ENCODE assay signal across 17 cellular contexts in genomic region chr17:9285602-9286001, GRCh38.
"Had no signal": no experiment of that assay in that cellular context is flagged by ENCODE, and none has a peak within 500 bp of the region (broad histone marks: within the 10 kb centered on the region; RNA-seq: fewer than 3 reads in every experiment).

No MANE protein-coding gene starts in this region.

- H3K27me3 ChIP-seq: adrenal gland, hepatocyte, neutrophil, right lobe of liver had no signal

- H3K9me3 Mint-ChIP-seq: activated B cell treated with CpG ODN at 0.5 μM for 24 hours; activated CD4-positive, alpha-beta T cell treated with anti-CD3 and anti-CD28 coated beads, Interleukin-2, amount 10 ng/mL, durations not matched to agents 7 days and 5 days; activated naive CD4-positive, alpha-beta T cell treated with anti-CD3 and anti-CD28 coated beads for 36 hours; activated T-helper 17 cell treated with anti-CD3 and anti-CD28 coated beads, Interleukin-2, amount 50 U/mL, for 72 hours; naive B cell; stimulated activated naive CD8-positive, alpha-beta T cell treated with anti-CD3 and anti-CD28 coated beads, Interleukin-15, Interleukin-2, amounts not matched to agents 100 ng/mL and 50 ng/mL, for 24 hours had no signal

- DNase-seq: activated B cell treated with CpG ODN at 0.5 μM for 24 hours; activated CD4-positive, alpha-beta T cell treated with anti-CD3 and anti-CD28 coated beads, Interleukin-2, amount 10 ng/mL, durations not matched to agents 7 days and 5 days; activated naive CD4-positive, alpha-beta T cell treated with anti-CD3 and anti-CD28 coated beads for 36 hours; activated T-cell treated with anti-CD3 and anti-CD28 coated beads for 4 hours; adrenal gland; caudate nucleus; effector CD4-positive, alpha-beta T cell; naive B cell; right lobe of liver; stimulated activated CD4-positive, alpha-beta T cell treated with anti-CD3 and anti-CD28 coated beads, Interleukin-12 subunit alpha, Interleukin-12 subunit beta, amount 100 ng/mL, for 4 hours; stimulated activated CD4-positive, alpha-beta T cell treated with anti-CD3 and anti-CD28 coated beads, Interleukin-4, amount 100 ng/mL, for 1 hour had no signal

- H3K4me3 ChIP-seq: adrenal gland, coronary artery, hepatocyte, right lobe of liver, thoracic aorta had no signal

- H3K27me3 Mint-ChIP-seq: activated B cell treated with CpG ODN at 0.5 μM for 24 hours; activated CD4-positive, alpha-beta T cell treated with anti-CD3 and anti-CD28 coated beads, Interleukin-2, amount 10 ng/mL, durations not matched to agents 7 days and 5 days; activated T-helper 17 cell treated with anti-CD3 and anti-CD28 coated beads, Interleukin-2, amount 50 U/mL, for 72 hours; naive B cell; stimulated activated naive CD8-positive, alpha-beta T cell treated with anti-CD3 and anti-CD28 coated beads, Interleukin-15, Interleukin-2, amounts not matched to agents 100 ng/mL and 50 ng/mL, for 24 hours had no signal

- H3K36me3 ChIP-seq: adrenal gland, neutrophil, right lobe of liver, thoracic aorta had no signal

- H3K27ac ChIP-seq: adrenal gland, coronary artery, hepatocyte, neutrophil, right lobe of liver, thoracic aorta had no signal

- H3K9me3 ChIP-seq: adrenal gland, neutrophil, right lobe of liver, thoracic aorta had no signal

- ATAC-seq: activated T-helper 17 cell treated with anti-CD3 and anti-CD28 coated beads, Interleukin-2, amount 50 U/mL, for 72 hours; right lobe of liver had no signal

- H3K27ac Mint-ChIP-seq: activated B cell treated with CpG ODN at 0.5 μM for 24 hours; activated CD4-positive, alpha-beta T cell treated with anti-CD3 and anti-CD28 coated beads, Interleukin-2, amount 10 ng/mL, durations not matched to agents 7 days and 5 days; activated naive CD4-positive, alpha-beta T cell treated with anti-CD3 and anti-CD28 coated beads for 36 hours; activated T-helper 17 cell treated with anti-CD3 and anti-CD28 coated beads, Interleukin-2, amount 50 U/mL, for 72 hours; stimulated activated naive CD8-positive, alpha-beta T cell treated with anti-CD3 and anti-CD28 coated beads, Interleukin-15, Interleukin-2, amounts not matched to agents 100 ng/mL and 50 ng/mL, for 24 hours had no signal

- H3K4me3 Mint-ChIP-seq: activated B cell treated with CpG ODN at 0.5 μM for 24 hours; activated CD4-positive, alpha-beta T cell treated with anti-CD3 and anti-CD28 coated beads, Interleukin-2, amount 10 ng/mL, durations not matched to agents 7 days and 5 days; activated naive CD4-positive, alpha-beta T cell treated with anti-CD3 and anti-CD28 coated beads for 36 hours; activated T-helper 17 cell treated with anti-CD3 and anti-CD28 coated beads, Interleukin-2, amount 50 U/mL, for 72 hours; naive B cell; stimulated activated naive CD8-positive, alpha-beta T cell treated with anti-CD3 and anti-CD28 coated beads, Interleukin-15, Interleukin-2, amounts not matched to agents 100 ng/mL and 50 ng/mL, for 24 hours had no signal

- H3K4me1 ChIP-seq: adrenal gland, right lobe of liver had no signal
